In the genomic region with DNA sequence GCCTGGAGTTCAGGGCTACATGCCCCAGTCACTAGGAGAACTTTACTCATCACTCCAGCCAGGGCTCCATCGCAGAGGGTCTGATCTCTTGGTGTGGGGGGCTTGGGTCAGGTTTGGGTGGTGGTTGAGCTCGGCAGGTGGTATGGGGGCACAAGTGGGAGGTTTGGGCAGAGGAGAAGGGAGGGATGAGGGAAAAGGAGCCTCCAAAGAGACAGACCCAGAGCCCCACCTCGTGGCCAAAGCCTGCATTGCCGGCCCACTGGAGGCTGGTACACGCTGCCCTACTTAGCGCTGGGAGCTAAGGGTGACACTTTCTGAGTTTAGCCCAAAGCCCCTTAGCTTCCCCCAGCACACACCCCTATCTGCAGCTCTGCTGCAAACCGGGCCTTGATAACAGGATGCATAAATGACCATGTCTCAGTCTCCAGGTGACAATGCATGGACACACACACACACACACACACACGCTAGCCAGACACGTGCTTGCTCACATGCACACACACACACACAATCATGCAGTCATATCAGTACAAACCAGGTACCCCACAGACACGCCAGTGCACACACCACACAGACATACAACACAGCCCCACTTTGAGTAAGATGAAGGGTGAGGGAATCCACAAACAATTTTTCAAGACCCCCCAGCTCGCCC, we compare ENCODE assay signal across 8 cellular contexts.
A peak's percentile ranks its signal among the peaks of the same experiment; 100 is the strongest.
DNase-seq lines count a peak whose midpoint lies in the region; ATAC-seq lines count a peak whose summit lies in the region.

No MANE protein-coding gene starts in this region.

- peak; percentile 41 for DNase-seq in NCI-H1092 treated with DMSO at 0.1 percent for 48 hours (lab: John Stamatoyannopoulos, UW)
- DNase-seq in NCI-H1092 (lab: John Stamatoyannopoulos, UW), result no peak
- DNase-seq in MV-4-11 (lab: John Stamatoyannopoulos, UW), result peak; percentile 55
- DNase-seq in activated CD4-positive, CD25-positive, alpha-beta regulatory T cell treated with anti-CD3 and anti-CD28 coated beads, Interleukin-2, amount 50 U/mL, for 72 hours, result peak; percentile 85
- DNase-seq in caudate nucleus (lab: John Stamatoyannopoulos, UW), result peak in 59 of 61 donors; percentile 17 to 86 (median 68)
- peak; percentile 79 for DNase-seq in left kidney (ENCODE audit: low read depth, low spot score)
- peak; percentile 62 to 74 for DNase-seq in stimulated activated CD4-positive, alpha-beta T cell treated with anti-CD3 and anti-CD28 coated beads, Interleukin-4, amount 100 ng/mL, for 4 hours

- peak overlapping the region; percentile 15 for H3K27ac ChIP-seq in caudate nucleus (ENCODE audit: low read depth, low read length)

- no peak for ATAC-seq in GM21381 (IDR thresholded peaks at IDR 0.05; ENCODE audit: unreplicated experiment)
